ENCODE assay signal across 25 cellular contexts in the genomic region with DNA sequence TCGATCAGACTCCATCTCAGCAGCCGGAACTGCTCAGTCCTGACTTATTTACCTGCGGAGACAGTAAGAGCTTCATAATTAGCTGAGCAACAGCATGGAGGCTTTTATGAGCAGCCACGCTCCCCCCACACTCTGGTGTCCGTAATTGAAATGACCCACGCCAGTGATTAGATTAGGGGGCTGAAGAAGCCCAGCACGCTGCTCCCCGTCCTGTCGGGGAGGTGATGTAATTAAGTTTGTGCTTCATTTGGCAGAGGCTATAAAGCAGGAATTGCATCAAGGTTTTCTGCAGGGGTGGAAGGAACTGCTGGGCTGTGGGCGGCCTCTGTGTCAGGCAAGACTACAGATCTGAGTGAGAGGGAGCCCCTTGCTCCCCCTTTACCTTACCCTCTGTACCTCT. TPM values are rescaled to one million over a fixed set of nuclear protein-coding genes. Genes with fewer than 3 reads are reported as not detected.
"Had no signal": no experiment of that assay in that cellular context is flagged by ENCODE, and none has a peak within 500 bp of the region (broad histone marks: within the 10 kb centered on the region; RNA-seq: fewer than 3 reads in every experiment).

No MANE protein-coding gene starts in this region.

- H3K27ac Mint-ChIP-seq: activated CD4-positive, alpha-beta T cell treated with anti-CD3 and anti-CD28 coated beads, Interleukin-2, amount 10 ng/mL, durations not matched to agents 7 days and 5 days; activated CD8-positive, alpha-beta T cell treated with anti-CD3 and anti-CD28 coated beads, Interleukin-2, amount 10 ng/mL, durations not matched to agents 7 days and 5 days; activated T-cell treated with anti-CD3 and anti-CD28 coated beads, Interleukin-2, amount 50 U/mL, for 24 hours; activated T-helper 2 cell treated with anti-CD3 and anti-CD28 coated beads, Interferon-gamma antibody, Interleukin-2, Interleukin-4, amounts not matched to agents 10 μg/mL and 5 μg/mL and 100 μg/mL, durations not matched to agents 14 hours and 24 hours and 36 hours; memory B cell; T-cell had no signal

- H3K9me3 Mint-ChIP-seq: activated CD4-positive, alpha-beta T cell treated with anti-CD3 and anti-CD28 coated beads, Interleukin-2, amount 10 ng/mL, durations not matched to agents 7 days and 5 days; activated T-cell treated with anti-CD3 and anti-CD28 coated beads, Interleukin-2, amount 50 U/mL, for 24 hours; activated T-helper 2 cell treated with anti-CD3 and anti-CD28 coated beads, Interferon-gamma antibody, Interleukin-2, Interleukin-4, amounts not matched to agents 10 μg/mL and 5 μg/mL and 100 μg/mL, durations not matched to agents 14 hours and 24 hours and 36 hours; memory B cell; T-cell had no signal

- H3K4me3 Mint-ChIP-seq: activated CD4-positive, alpha-beta T cell treated with anti-CD3 and anti-CD28 coated beads, Interleukin-2, amount 10 ng/mL, durations not matched to agents 7 days and 5 days; activated CD8-positive, alpha-beta T cell treated with anti-CD3 and anti-CD28 coated beads, Interleukin-2, amount 10 ng/mL, durations not matched to agents 7 days and 5 days; activated T-cell treated with anti-CD3 and anti-CD28 coated beads, Interleukin-2, amount 50 U/mL, for 24 hours; memory B cell; naive B cell; T-cell had no signal

- H3K36me3 ChIP-seq: brain microvascular endothelial cell, colonic mucosa, stomach, thoracic aorta had no signal

- H3K27ac ChIP-seq: brain microvascular endothelial cell, colonic mucosa, parathyroid adenoma, stomach, thoracic aorta had no signal

- H3K4me3 ChIP-seq: colonic mucosa, mucosa of descending colon, smooth muscle cell, stomach, thoracic aorta had no signal

- H3K9me3 ChIP-seq: colonic mucosa, mucosa of descending colon, stomach, thoracic aorta had no signal

- ATAC-seq: activated CD8-positive, alpha-beta T cell treated with anti-CD3 and anti-CD28 coated beads, Interleukin-2, amount 10 ng/mL, durations not matched to agents 7 days and 5 days; left ventricle myocardium superior; mucosa of descending colon; sciatic nerve; T-cell had no signal

- H3K4me1 Mint-ChIP-seq: activated CD4-positive, alpha-beta T cell treated with anti-CD3 and anti-CD28 coated beads, Interleukin-2, amount 10 ng/mL, durations not matched to agents 7 days and 5 days; T-cell had no signal

- H3K36me3 Mint-ChIP-seq: memory B cell, naive B cell, T-cell had no signal

- DNase-seq: activated CD4-positive, alpha-beta T cell treated with anti-CD3 and anti-CD28 coated beads, Interleukin-2, amount 10 ng/mL, durations not matched to agents 7 days and 5 days; activated CD8-positive, alpha-beta T cell treated with anti-CD3 and anti-CD28 coated beads, Interleukin-2, amount 10 ng/mL, durations not matched to agents 7 days and 5 days; activated naive CD4-positive, alpha-beta T cell treated with Interleukin-2 at 50 U/mL for 16 hours; activated T-cell treated with anti-CD3 and anti-CD28 coated beads, Interleukin-2, amount 50 U/mL, for 24 hours; aorta; brain microvascular endothelial cell; central memory CD4-positive, alpha-beta T cell; colonic mucosa; head of caudate nucleus; kidney glomerular epithelial cell; naive B cell; stimulated activated CD4-positive, alpha-beta T cell treated with anti-CD3 and anti-CD28 coated beads, Interleukin-4, amount 100 ng/mL, for 1 hour; stomach; T-cell; T-helper 9 cell had no signal

- H3K4me1 ChIP-seq: colonic mucosa, parathyroid adenoma, stomach had no signal

- H3K27me3 ChIP-seq: brain microvascular endothelial cell, colonic mucosa had no signal

RNA-seq across cellular contexts. Expression of gene HTR3A, which starts 22.8 kb away (rescaled TPM):
- total RNA-seq: activated CD4-positive, alpha-beta T cell treated with anti-CD3 and anti-CD28 coated beads, Interleukin-2, amount 10 ng/mL, durations not matched to agents 7 days and 5 days; activated CD8-positive, alpha-beta T cell treated with anti-CD3 and anti-CD28 coated beads, Interleukin-2, amount 10 ng/mL, durations not matched to agents 7 days and 5 days; activated T-helper 2 cell treated with anti-CD3 and anti-CD28 coated beads, Interferon-gamma antibody, Interleukin-2, Interleukin-4, amounts not matched to agents 10 μg/mL and 5 μg/mL and 100 μg/mL, durations not matched to agents 14 hours and 24 hours and 36 hours; aorta; left ventricle myocardium superior; sciatic nerve; smooth muscle cell; thoracic aorta; ureter had no signal

RNA-seq across cellular contexts. Expression of gene HTR3B, which starts 47.5 kb away (rescaled TPM):
- total RNA-seq: activated CD4-positive, alpha-beta T cell treated with anti-CD3 and anti-CD28 coated beads, Interleukin-2, amount 10 ng/mL, durations not matched to agents 7 days and 5 days; activated CD8-positive, alpha-beta T cell treated with anti-CD3 and anti-CD28 coated beads, Interleukin-2, amount 10 ng/mL, durations not matched to agents 7 days and 5 days; activated T-helper 2 cell treated with anti-CD3 and anti-CD28 coated beads, Interferon-gamma antibody, Interleukin-2, Interleukin-4, amounts not matched to agents 10 μg/mL and 5 μg/mL and 100 μg/mL, durations not matched to agents 14 hours and 24 hours and 36 hours; aorta; colonic mucosa; epithelial cell of proximal tubule; left ventricle myocardium superior; mucosa of descending colon; sciatic nerve; smooth muscle cell; T-cell; thoracic aorta; ureter had no signal
